In the genomic region with DNA sequence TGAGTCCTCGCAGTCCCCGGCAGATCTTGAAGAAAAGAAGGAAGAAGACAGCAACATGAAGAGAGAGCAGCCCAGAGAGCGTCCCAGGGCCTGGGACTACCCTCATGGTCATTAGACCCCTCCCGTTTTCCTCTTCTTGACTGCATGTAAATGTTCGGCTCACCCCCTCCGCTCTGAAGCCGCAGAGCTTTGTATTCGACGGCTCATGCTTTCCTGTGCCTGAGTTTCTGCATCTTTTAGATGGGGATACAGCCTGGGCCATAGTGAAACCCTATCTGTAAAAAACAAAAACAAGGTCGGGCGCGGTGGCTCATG, we compare ENCODE assay signal across 11 cellular contexts. TPM values are rescaled to one million over a fixed set of nuclear protein-coding genes. Genes with fewer than 3 reads are reported as not detected.
DNase-seq lines count a peak whose midpoint lies in the region; ATAC-seq and TF ChIP-seq lines count a peak whose summit lies in the region.
"Had no signal": no experiment of that assay in that cellular context is flagged by ENCODE, and none has a peak within 500 bp of the region (broad histone marks: within the 10 kb centered on the region; RNA-seq: fewer than 3 reads in every experiment).

No MANE protein-coding gene starts in this region.

- H3K27me3 ChIP-seq in HUES6 (ENCODE audit: control insufficient read depth, insufficient read depth, low read length): no peaks in the 10 kb centered on the region
- H3K27me3 ChIP-seq in mammary epithelial cell (ENCODE audit: insufficient read depth, low read length): no peaks in the 10 kb centered on the region
- no peaks in the 10 kb centered on the region for H3K27me3 ChIP-seq in muscle layer of duodenum (ENCODE audit: low read depth, low read length)
- no peaks in the 10 kb centered on the region for H3K27me3 ChIP-seq in thyroid gland

- H3K9me2 ChIP-seq in OCI-LY7 (ENCODE audit: insufficient read depth, low read length): no peaks in the 10 kb centered on the region

- intact Hi-C loops in mammary epithelial cell (cut with micrococcal nuclease): no loop called here
- intact Hi-C loops in thyroid gland (cut with DNase I): no loop called here
- intact Hi-C loops in OCI-LY7 (cut with micrococcal nuclease; ENCODE audit: unreplicated experiment): no loop called here

- 71% methylated on average over 10 of the region's 12 CpGs for WGBS in mammary epithelial cell (ENCODE audit: low coverage, missing lambda C conversion rate)
- WGBS in thyroid gland, 2 donors: 84 to 90% methylated on average over 12 of the region's 12 CpGs

- BruUV-seq in mammary epithelial cell (replicated peaks; lab: Mats Ljungman, UMichigan) (no TSS peak), OCI-LY7 (replicated peaks; lab: Mats Ljungman, UMichigan) (no TSS peak)

- H3K4me2 ChIP-seq in mammary epithelial cell (ENCODE audit: insufficient read depth, low read depth, low read length) (no peak overlapping the region), OCI-LY7 (ENCODE audit: low read length) (no peak overlapping the region)
- H3K4me2 ChIP-seq: PC-9 had no signal

- H3K9ac ChIP-seq in HUES6 (ENCODE audit: low read length) (peak overlapping the region; percentile 19), mammary epithelial cell (ENCODE audit: insufficient read depth, low read length) (no peak overlapping the region)

- no peak for TF ChIP-seq POLR2A in thyroid gland (IDR thresholded peaks at IDR 0.05)

- no peak overlapping the region for H3K27ac ChIP-seq in HUES6 (ENCODE audit: low read depth, low read length)
- no peak overlapping the region for H3K27ac ChIP-seq in mammary epithelial cell (ENCODE audit: insufficient read depth, low read depth, low read length)
- H3K27ac ChIP-seq in muscle layer of duodenum (ENCODE audit: low read length): peak overlapping the region; percentile 58
- H3K27ac ChIP-seq in thyroid gland: peak overlapping the region in 2 of 3 donors; percentile 8 to 20
- no peak overlapping the region for H3K27ac ChIP-seq in OCI-LY7 (ENCODE audit: low read depth, low read length, poor library complexity, severe bottlenecking)
- H3K27ac ChIP-seq: PC-9, prostate gland, WERI-Rb-1 had no signal

- peak overlapping the region; percentile 65 for H2AFZ ChIP-seq in mammary epithelial cell (ENCODE audit: low read depth, low read length)
- H2AFZ ChIP-seq in OCI-LY7 (ENCODE audit: low read length): no peak overlapping the region
- H2AFZ ChIP-seq: PC-9 had no signal

- H3K36me3 ChIP-seq in HUES6 (ENCODE audit: control insufficient read depth, insufficient read depth, low read length): no peaks in the 10 kb centered on the region
- no peaks in the 10 kb centered on the region for H3K36me3 ChIP-seq in mammary epithelial cell (ENCODE audit: insufficient read depth, low read length)
- no peaks in the 10 kb centered on the region for H3K36me3 ChIP-seq in muscle layer of duodenum (ENCODE audit: control insufficient read depth in 1 of 2, insufficient read depth in 2 of 2, low read length in 2 of 2)
- no peaks in the 10 kb centered on the region for H3K36me3 ChIP-seq in thyroid gland
- H3K36me3 ChIP-seq in OCI-LY7 (ENCODE audit: insufficient read depth, low read length): no peaks in the 10 kb centered on the region
- H3K36me3 ChIP-seq: prostate gland, WERI-Rb-1 had no signal

- H3K79me2 ChIP-seq in mammary epithelial cell (ENCODE audit: insufficient read depth, low read length) (no peaks in the 10 kb centered on the region), OCI-LY7 (ENCODE audit: insufficient read depth, low read depth, low read length) (no peaks in the 10 kb centered on the region)

- no peak overlapping the region for H3K4me3 ChIP-seq in HUES6 (ENCODE audit: low read depth, low read length)
- no peak overlapping the region for H3K4me3 ChIP-seq in mammary epithelial cell (replicated peaks in 1 of 3; ENCODE audit: insufficient read depth in 1 of 3, low read depth in 2 of 3, low read length in 3 of 3)
- no peak overlapping the region for H3K4me3 ChIP-seq in muscle layer of duodenum (ENCODE audit: low read depth in 1 of 2, low read length in 2 of 2)
- H3K4me3 ChIP-seq in thyroid gland (replicated peaks in 1 of 3): no peak overlapping the region
- no peak overlapping the region for H3K4me3 ChIP-seq in OCI-LY7 (ENCODE audit: low read depth, low read length, poor library complexity, severe bottlenecking)
- H3K4me3 ChIP-seq: PC-9, prostate gland had no signal

- POLR2A ChIA-PET in OCI-LY7 (lab: Charles Lee): no interaction called here

- DNase-seq in mammary epithelial cell (no peak), thyroid gland (no peak), H4 (ENCODE audit: low spot score) (no peak), OCI-LY7 (ENCODE audit: low spot score) (no peak)
- DNase-seq: activated CD8-positive, alpha-beta memory T cell treated with anti-CD3 and anti-CD28 coated beads, Interleukin-2, amount 10 ng/mL, durations not matched to agents 7 days and 5 days had no signal

- CTCF ChIA-PET in mammary epithelial cell (lab: Charles Lee; ENCODE audit: low non-redundant PET): no interaction called here
- CTCF ChIA-PET in OCI-LY7 (lab: Charles Lee; ENCODE audit: unreplicated experiment): no interaction called here

- no peaks in the 10 kb centered on the region for H4K20me1 ChIP-seq in mammary epithelial cell (ENCODE audit: insufficient read depth, low read length)
- H4K20me1 ChIP-seq in OCI-LY7 (ENCODE audit: insufficient read depth, low read length): no peaks in the 10 kb centered on the region

- H3K4me1 ChIP-seq in HUES6 (ENCODE audit: control insufficient read depth, insufficient read depth, low read length) (peaks cover 7% of the 10 kb centered on the region), mammary epithelial cell (ENCODE audit: insufficient read depth, low read length) (peaks cover 4% of the 10 kb centered on the region), muscle layer of duodenum (ENCODE audit: control insufficient read depth in 1 of 2, insufficient read depth in 2 of 2, low read length in 2 of 2) (no peaks in the 10 kb centered on the region), thyroid gland (peaks cover 0 to 4% of the 10 kb centered on the region in 2 donors), OCI-LY7 (ENCODE audit: insufficient read depth, low read length, poor library complexity, severe bottlenecking) (no peaks in the 10 kb centered on the region)
- H3K4me1 ChIP-seq: prostate gland had no signal

- in situ Hi-C loops in mammary epithelial cell (cut with MboI; ENCODE audit: low sequenced_read_pairs in 2 of 2): no loop called here

- TF ChIP-seq CTCF in mammary epithelial cell (conservative IDR thresholded peaks at IDR 0.05 in 1 of 2, IDR thresholded peaks at IDR 0.05 in 1 of 2; ENCODE audit: extremely low read depth in 1 of 2, insufficient read depth in 1 of 2, low read depth in 1 of 2, low read length in 2 of 2): no peak
- TF ChIP-seq CTCF in thyroid gland (IDR thresholded peaks at IDR 0.05): no peak
- TF ChIP-seq CTCF in OCI-LY7 (conservative IDR thresholded peaks at IDR 0.05; ENCODE audit: low read length): no peak

- ATAC-seq in HG02840 (IDR thresholded peaks at IDR 0.05; ENCODE audit: low FRiP score, unreplicated experiment): no peak
- ATAC-seq: activated CD8-positive, alpha-beta memory T cell treated with anti-CD3 and anti-CD28 coated beads, Interleukin-2, amount 10 ng/mL, durations not matched to agents 7 days and 5 days had no signal

- H3K9me3 ChIP-seq in HUES6 (ENCODE audit: control insufficient read depth, insufficient read depth, low read depth, low read length) (no peaks in the 10 kb centered on the region), mammary epithelial cell (replicated peaks; ENCODE audit: insufficient read depth, low read length) (no peaks in the 10 kb centered on the region), muscle layer of duodenum (ENCODE audit: control insufficient read depth in 1 of 2, low read length in 2 of 2) (no peaks in the 10 kb centered on the region), thyroid gland (no peaks in the 10 kb centered on the region), OCI-LY7 (ENCODE audit: low read length) (no peaks in the 10 kb centered on the region)
- H3K9me3 ChIP-seq: prostate gland had no signal

- dilution Hi-C loops in mammary epithelial cell (cut with HindIII; ENCODE audit: low sequenced_read_pairs): no loop called here

RNA-seq across cellular contexts. Expression of gene USP18, which starts 7.7 kb away (rescaled TPM):
- total RNA-seq in mammary epithelial cell (1 to 10 TPM; 1.8 to 2.5 TPM), thyroid gland (10 to 100 TPM in 3 of 4 donors, 1 to 10 TPM in 1; 7.6 to 13.9 (median 12.3) TPM), OCI-LY7 (2022) (0.33 and 0.68 TPM in 2 replicates)
- polyA plus RNA-seq in mammary epithelial cell: 1.6 TPM
- polyA minus RNA-seq in mammary epithelial cell: 8.8 TPM
- total RNA-seq in H4 (2014; rRNA removed; shearing (Covaris generic)): 14.7 and 19.1 TPM in 2 replicates
- 0.32 TPM in 1 of 2 replicates, not detected in the other for total RNA-seq in OCI-LY7 (2014; rRNA removed; shearing (Covaris generic))

RNA-seq across cellular contexts. Expression of gene TUBA8, which starts 47.1 kb away (rescaled TPM):
- total RNA-seq in mammary epithelial cell (under 1 TPM; 0.19 to 0.33 TPM), thyroid gland (10 to 100 TPM in 2 of 4 donors, 1 to 10 TPM in 2; 3.2 to 18.4 (median 12.5) TPM), OCI-LY7 (2022) (2.0 TPM in 2 replicates)
- polyA plus RNA-seq in mammary epithelial cell: 0.65 TPM
- not detected for polyA minus RNA-seq in mammary epithelial cell
- 0.06 TPM in 1 of 2 replicates, not detected in the other for total RNA-seq in H4 (2014; rRNA removed; shearing (Covaris generic))
- 1.9 and 2.8 TPM in 2 replicates for total RNA-seq in OCI-LY7 (2014; rRNA removed; shearing (Covaris generic))

Comparison
In these comparisons a context has a peak if more than half of its experiments do, and no peak if none do; other contexts are left out.
1. H3K27ac ChIP-seq: peak in muscle layer of duodenum (single experiment) and thyroid gland (2 of 3); none in HUES6 (single experiment), mammary epithelial cell (single experiment) and OCI-LY7 (single experiment).